ENCODE assay signal across 16 cellular contexts in the genomic region with DNA sequence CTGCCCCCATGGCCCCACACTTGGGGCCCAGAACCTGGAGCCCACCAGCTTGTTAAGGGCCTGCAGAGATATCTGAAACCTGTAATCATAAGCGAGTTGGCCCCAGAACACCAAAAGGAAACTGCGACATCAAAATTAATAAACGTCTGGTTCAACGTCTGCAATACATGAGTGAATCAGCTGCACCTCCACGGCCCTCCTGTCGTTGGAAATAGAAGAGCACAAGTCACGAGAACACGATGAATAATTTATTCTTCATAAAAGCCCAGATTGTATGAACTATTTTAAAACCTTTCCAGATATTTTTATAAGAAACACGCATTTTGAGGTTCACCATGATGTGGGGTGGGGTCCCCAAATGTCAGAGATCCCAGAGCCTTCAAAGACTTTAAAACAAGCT. TPM values are rescaled to one million over a fixed set of nuclear protein-coding genes. Genes with fewer than 3 reads are reported as not detected.
"Had no signal": no experiment of that assay in that cellular context is flagged by ENCODE, and none has a peak within 500 bp of the region (broad histone marks: within the 10 kb centered on the region; RNA-seq: fewer than 3 reads in every experiment).

No MANE protein-coding gene starts in this region.

- H3K4me1 Mint-ChIP-seq: stimulated activated naive B cell treated with anti-CD40 and anti-IgM and Interleukin-4, amounts not matched to agents 10 μg/mL and 1 μg/mL and 100 μg/mL, for 72 hours had no signal

- H3K36me3 Mint-ChIP-seq: activated naive CD8-positive, alpha-beta T cell; natural killer cell treated with Interleukin-12 subunit alpha and Interleukin-12 subunit beta and Interleukin-15 and Interleukin-18, amount 100 ng/mL, for 72 hours; stimulated activated naive B cell treated with anti-CD40 and anti-IgM and Interleukin-4, amounts not matched to agents 10 μg/mL and 1 μg/mL and 100 μg/mL, for 72 hours had no signal

- H2AFZ ChIP-seq: hepatocyte had no signal

- H3K4me2 ChIP-seq: hepatocyte had no signal

- H3K79me2 ChIP-seq: hepatocyte had no signal

- H3K9me3 ChIP-seq: prostate gland, transverse colon had no signal

- DNase-seq: activated CD4-positive, alpha-beta memory T cell treated with anti-CD3 and anti-CD28 coated beads, Interleukin-2, amount 10 ng/mL, durations not matched to agents 7 days and 5 days; activated CD4-positive, alpha-beta T cell treated with anti-CD3 and anti-CD28 coated beads for 4 hours; activated effector memory CD4-positive, alpha-beta T cell treated with anti-CD3 and anti-CD28 coated beads, Interleukin-2, amount 50 U/mL, for 16 hours; activated T-cell treated with anti-CD3 and anti-CD28 coated beads, Interleukin-2, amount 50 U/mL, for 48 hours; amniotic stem cell; cerebellar nuclear complex; islet precursor cell; mammary epithelial cell; stimulated activated naive B cell treated with anti-CD40 and anti-IgM and Interleukin-4, amounts not matched to agents 10 μg/mL and 1 μg/mL and 100 μg/mL, for 72 hours; T-helper 17 cell; transverse colon had no signal

- H3K36me3 ChIP-seq: prostate gland, transverse colon had no signal

- H3K4me3 Mint-ChIP-seq: activated CD4-positive, alpha-beta memory T cell treated with anti-CD3 and anti-CD28 coated beads, Interleukin-2, amount 10 ng/mL, durations not matched to agents 7 days and 5 days; activated naive CD8-positive, alpha-beta T cell; natural killer cell treated with Interleukin-12 subunit alpha and Interleukin-12 subunit beta and Interleukin-15 and Interleukin-18, amount 100 ng/mL, for 72 hours; stimulated activated naive B cell treated with anti-CD40 and anti-IgM and Interleukin-4, amounts not matched to agents 10 μg/mL and 1 μg/mL and 100 μg/mL, for 72 hours; T-helper 17 cell had no signal

- H3K4me3 ChIP-seq: hepatocyte, prostate gland, transverse colon had no signal

- H3K27me3 Mint-ChIP-seq: natural killer cell treated with Interleukin-12 subunit alpha and Interleukin-12 subunit beta and Interleukin-15 and Interleukin-18, amount 100 ng/mL, for 72 hours had no signal

- H3K27me3 ChIP-seq: hepatocyte, transverse colon had no signal

- ATAC-seq: left lobe of liver; natural killer cell treated with Interleukin-12 subunit alpha and Interleukin-12 subunit beta and Interleukin-15 and Interleukin-18, amount 100 ng/mL, for 72 hours; stimulated activated naive B cell treated with anti-CD40 and anti-IgM and Interleukin-4, amounts not matched to agents 10 μg/mL and 1 μg/mL and 100 μg/mL, for 72 hours; T-helper 17 cell had no signal

- H3K27ac ChIP-seq: hepatocyte, prostate gland had no signal

- H3K9me3 Mint-ChIP-seq: activated CD4-positive, alpha-beta memory T cell treated with anti-CD3 and anti-CD28 coated beads, Interleukin-2, amount 10 ng/mL, durations not matched to agents 7 days and 5 days; natural killer cell treated with Interleukin-12 subunit alpha and Interleukin-12 subunit beta and Interleukin-15 and Interleukin-18, amount 100 ng/mL, for 72 hours; stimulated activated naive B cell treated with anti-CD40 and anti-IgM and Interleukin-4, amounts not matched to agents 10 μg/mL and 1 μg/mL and 100 μg/mL, for 72 hours had no signal

- H3K27ac Mint-ChIP-seq: activated CD4-positive, alpha-beta memory T cell treated with anti-CD3 and anti-CD28 coated beads, Interleukin-2, amount 10 ng/mL, durations not matched to agents 7 days and 5 days; activated naive CD8-positive, alpha-beta T cell; natural killer cell treated with Interleukin-12 subunit alpha and Interleukin-12 subunit beta and Interleukin-15 and Interleukin-18, amount 100 ng/mL, for 72 hours; stimulated activated naive B cell treated with anti-CD40 and anti-IgM and Interleukin-4, amounts not matched to agents 10 μg/mL and 1 μg/mL and 100 μg/mL, for 72 hours; T-helper 17 cell had no signal

- H3K4me1 ChIP-seq: prostate gland, transverse colon had no signal

RNA-seq across cellular contexts. Expression of a gene that starts 9.7 kb away (rescaled TPM):
- total RNA-seq: activated CD4-positive, alpha-beta memory T cell treated with anti-CD3 and anti-CD28 coated beads, Interleukin-2, amount 10 ng/mL, durations not matched to agents 7 days and 5 days had no signal
- polyA plus RNA-seq: mammary epithelial cell had no signal
